ENCODE assay signal across 8 cellular contexts in the genomic region with DNA sequence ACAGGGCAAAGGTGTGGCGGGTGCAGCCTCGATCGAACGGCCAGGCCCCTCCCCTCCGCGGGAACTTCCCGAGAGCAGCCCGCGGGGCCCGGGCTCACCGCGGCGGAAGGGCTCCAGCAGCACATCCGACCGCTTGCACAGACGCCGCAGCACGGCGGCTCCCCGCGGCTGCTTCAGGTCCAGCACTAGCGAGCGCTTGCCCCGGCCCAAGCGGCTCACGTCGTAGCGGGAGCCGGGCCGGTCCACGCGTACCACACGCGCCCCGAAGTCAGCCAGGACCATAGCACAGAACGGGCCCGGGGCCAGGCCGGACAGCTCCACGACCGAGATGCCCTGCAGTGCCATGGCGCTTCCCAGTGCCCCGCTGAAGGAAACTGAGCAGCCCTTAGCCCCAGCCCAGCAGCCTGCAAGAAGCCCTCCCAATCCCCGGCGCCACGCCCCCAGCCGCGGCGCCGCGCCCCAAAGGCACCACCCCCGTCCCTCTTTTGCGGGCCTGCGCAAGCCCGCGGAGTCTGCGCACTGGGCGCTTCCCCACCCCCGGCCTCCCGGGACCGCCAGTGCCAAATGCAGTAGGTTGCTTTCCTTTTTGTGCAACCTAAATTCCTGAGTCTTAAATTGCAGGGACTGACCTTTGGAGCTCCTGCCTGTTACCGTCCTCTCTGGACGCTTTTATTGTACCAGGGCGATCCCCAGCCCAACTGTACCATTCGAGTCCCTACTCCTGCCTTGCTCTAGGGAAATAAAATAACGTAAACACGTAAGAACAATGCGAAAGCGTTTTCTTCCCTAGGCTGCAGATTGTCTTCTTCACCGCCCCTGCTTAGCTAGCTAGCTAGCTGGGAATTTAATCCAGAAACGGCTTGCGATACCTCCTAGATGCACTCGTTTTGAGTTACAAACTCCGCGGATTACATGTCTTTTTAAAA. TPM values are rescaled to one million over a fixed set of nuclear protein-coding genes. Genes with fewer than 3 reads are reported as not detected.
DNase-seq lines count a peak whose midpoint lies in the region; ATAC-seq and TF ChIP-seq lines count a peak whose summit lies in the region.

Gene AMACR, minus strand, starts transcription at position 376 of the 926 bp plus-strand sequence. Its CDS starts 31 bp downstream, at position 345.

- 2% methylated on average over 43 of the region's 74 CpGs for WGBS in SK-N-SH (ENCODE audit: low lambda C conversion rate)
- WGBS in thymus = under 1% methylated on average over 74 of the region's 74 CpGs

- H3K9me2 ChIP-seq in SK-N-SH = no peaks in the 10 kb centered on the region

- H3K4me3 ChIP-seq in SK-N-SH (ENCODE audit: low read depth in 2 of 2, low read length in 1 of 2) (peak within 1 kb of the TSS; percentile 84 to 91), thymus (ENCODE audit: low read length) (peak within 1 kb of the TSS; percentile 91)

- peak within 1 kb of the TSS; percentile 91 for H3K4me2 ChIP-seq in SK-N-SH

- TF ChIP-seq RAD21 in SK-N-SH (IDR thresholded peaks at IDR 0.05; ENCODE audit: low read length) = no peak

- H4K20me1 ChIP-seq in SK-N-SH (ENCODE audit: insufficient read depth) = no peaks in the 10 kb centered on the region

- H3K9ac ChIP-seq in SK-N-SH = peak within 1 kb of the TSS; percentile 87

- TF ChIP-seq EP300 in SK-N-SH (IDR thresholded peaks at IDR 0.05; ENCODE audit: borderline replicate concordance in 1 of 2, low read depth in 1 of 2, low read length in 1 of 2) = no peak

- peak within 1 kb of the TSS; percentile 82 to 93 for H3K27ac Mint-ChIP-seq in activated naive CD4-positive, alpha-beta T cell treated with anti-CD3 and anti-CD28 coated beads, Interleukin-2, amount 50 U/mL, for 72 hours
- H3K27ac Mint-ChIP-seq in glutamatergic neuron (ENCODE audit: unreplicated experiment) (peak within 1 kb of the TSS; percentile 97), osteocyte (ENCODE audit: unreplicated experiment) (peak within 1 kb of the TSS; percentile 91)

- peaks cover 4% of the 10 kb centered on the region for H3K27me3 Mint-ChIP-seq in glutamatergic neuron (ENCODE audit: unreplicated experiment)
- no peaks in the 10 kb centered on the region for H3K27me3 Mint-ChIP-seq in osteocyte (ENCODE audit: unreplicated experiment)

- H3K4me1 Mint-ChIP-seq in glutamatergic neuron (ENCODE audit: low read depth, unreplicated experiment) (peaks cover 9% of the 10 kb centered on the region), osteocyte (ENCODE audit: unreplicated experiment) (peaks cover 44% of the 10 kb centered on the region)

- peaks cover 14% of the 10 kb centered on the region for H3K79me2 ChIP-seq in SK-N-SH (ENCODE audit: insufficient read depth)

- peak within 1 kb of the TSS; percentile 96 for H2AFZ ChIP-seq in SK-N-SH (ENCODE audit: low read depth)

- H3K4me1 ChIP-seq in SK-N-SH (ENCODE audit: control insufficient read depth in 1 of 2, insufficient read depth in 2 of 2, low read depth in 1 of 2, low read length in 1 of 2) (peaks cover 8 to 11% of the 10 kb centered on the region in 2 experiments), thymus (ENCODE audit: control insufficient read depth, insufficient read depth, low read length) (peaks cover 5% of the 10 kb centered on the region)

- H3K9me3 Mint-ChIP-seq in activated naive CD4-positive, alpha-beta T cell treated with anti-CD3 and anti-CD28 coated beads, Interleukin-2, amount 50 U/mL, for 72 hours = no peaks in the 10 kb centered on the region
- H3K9me3 Mint-ChIP-seq in glutamatergic neuron (ENCODE audit: unreplicated experiment) (peaks cover 5% of the 10 kb centered on the region), osteocyte (ENCODE audit: unreplicated experiment) (no peaks in the 10 kb centered on the region)

- POLR2A ChIA-PET in SK-N-SH (lab: Yijun Ruan, JAX) = interaction anchor here (1.3 to 1.7 kb wide), 3 partner anchors 11 to 907 kb away, joined by 3 to 4 read pairs (median 3); partner anchors contain the start of genes BRIX1 and RAD1

- H3K36me3 Mint-ChIP-seq in activated naive CD4-positive, alpha-beta T cell treated with anti-CD3 and anti-CD28 coated beads, Interleukin-2, amount 50 U/mL, for 72 hours = peaks cover under 1 to 8% of the 10 kb centered on the region in 2 donors
- H3K36me3 Mint-ChIP-seq in glutamatergic neuron (ENCODE audit: unreplicated experiment) (peaks cover 6% of the 10 kb centered on the region), osteocyte (ENCODE audit: unreplicated experiment) (peaks cover 22% of the 10 kb centered on the region)

- H3F3A ChIP-seq in SK-N-SH (replicated peaks; ENCODE audit: insufficient read depth) = peaks cover 36% of the 10 kb centered on the region

- CTCF ChIA-PET in SK-N-SH (lab: Yijun Ruan, JAX) = interaction anchor here (1.2 to 1.6 kb wide), 3 partner anchors 9 to 478 kb away, joined by 3 read pairs; no protein-coding TSS in a partner anchor

- TF ChIP-seq CTCF in GM10266 (IDR thresholded peaks at IDR 0.05; ENCODE audit: control insufficient read depth, insufficient read depth, low read depth, missing control alignments) = no peak
- TF ChIP-seq CTCF in SK-N-SH (IDR thresholded peaks at IDR 0.05) = no peak
- no peak for TF ChIP-seq CTCF in glutamatergic neuron (IDR thresholded peaks at IDR 0.05; ENCODE audit: partially characterized antibody, unreplicated experiment)
- TF ChIP-seq CTCF in osteocyte (IDR thresholded peaks at IDR 0.05) = no peak

- H3K36me3 ChIP-seq in SK-N-SH (replicated peaks in 1 of 2; ENCODE audit: control insufficient read depth in 1 of 2, insufficient read depth in 2 of 2, low read length in 1 of 2) = peaks cover 10 to 24% of the 10 kb centered on the region in 2 experiments
- peaks cover 5% of the 10 kb centered on the region for H3K36me3 ChIP-seq in thymus (ENCODE audit: control insufficient read depth, insufficient read depth)

- peak; percentile 89 for ATAC-seq in HG02610 (IDR thresholded peaks at IDR 0.05; ENCODE audit: unreplicated experiment)
- ATAC-seq in activated naive CD4-positive, alpha-beta T cell treated with anti-CD3 and anti-CD28 coated beads, Interleukin-2, amount 50 U/mL, for 72 hours = peak; percentile 89 to 96

- DNase-seq in GM10266 (ENCODE audit: extremely low spot score) = peak; percentile 92
- DNase-seq in NCI-H1092 (lab: John Stamatoyannopoulos, UW) = peak; percentile 92
- peak; percentile 93 for DNase-seq in SK-N-SH
- peak; percentile 87 to 90 for DNase-seq in activated naive CD4-positive, alpha-beta T cell treated with anti-CD3 and anti-CD28 coated beads, Interleukin-2, amount 50 U/mL, for 72 hours (ENCODE audit: low spot score in 2 of 2)
- DNase-seq in glutamatergic neuron = peak; percentile 97
- DNase-seq in osteocyte (ENCODE audit: extremely low spot score, unreplicated experiment) = peak; percentile 96

- H3K4me3 Mint-ChIP-seq in glutamatergic neuron (ENCODE audit: unreplicated experiment) = peak within 1 kb of the TSS; percentile 96
- peak within 1 kb of the TSS; percentile 91 for H3K4me3 Mint-ChIP-seq in osteocyte (ENCODE audit: unreplicated experiment)

- H3K27ac ChIP-seq in SK-N-SH (ENCODE audit: low read depth in 2 of 2, low read length in 1 of 2) = peak within 1 kb of the TSS; percentile 89 to 99
- H3K27ac ChIP-seq in thymus (ENCODE audit: low read depth) = peak within 1 kb of the TSS; percentile 99

- H3K27me3 ChIP-seq in SK-N-SH (ENCODE audit: insufficient read depth) = no peaks in the 10 kb centered on the region
- H3K27me3 ChIP-seq in thymus (ENCODE audit: control insufficient read depth, insufficient read depth) = no peaks in the 10 kb centered on the region

- H3K9me3 ChIP-seq in SK-N-SH = no peaks in the 10 kb centered on the region
- H3K9me3 ChIP-seq in thymus (ENCODE audit: control insufficient read depth) = no peaks in the 10 kb centered on the region

TF ChIP-seq in SK-N-SH, 30 proteins besides CTCF, POLR2A, EP300 and RAD21 (continues in another document):
- no peak for TF ChIP-seq SMC3 (IDR thresholded peaks at IDR 0.05; ENCODE audit: low read depth, low read length)
- TF ChIP-seq PBX3 (IDR thresholded peaks at IDR 0.05) = peak; percentile 12; the same call in 1 of the 2 replicates
- peak; percentile 66; the same call in 1 of the 2 replicates for TF ChIP-seq YY1 (IDR thresholded peaks at IDR 0.05; ENCODE audit: low read depth)
- TF ChIP-seq FOXM1 (IDR thresholded peaks at IDR 0.05; ENCODE audit: low read depth) = no peak
- no peak for TF ChIP-seq RXRA (IDR thresholded peaks at IDR 0.05; ENCODE audit: borderline replicate concordance, low read depth)
- no peak for TF ChIP-seq RCOR1 (IDR thresholded peaks at IDR 0.05; ENCODE audit: low read length)
- no peak for TF ChIP-seq FOXJ3 (CRISPR knock-in tag; IDR thresholded peaks at IDR 0.05)
- TF ChIP-seq MAX (IDR thresholded peaks at IDR 0.05; ENCODE audit: low read depth) = peak; percentile 43; the same call in 1 of the 2 replicates
- TF ChIP-seq FOSL2 (IDR thresholded peaks at IDR 0.05; ENCODE audit: borderline replicate concordance, low read depth) = no peak
- no peak for TF ChIP-seq MEF2A (IDR thresholded peaks at IDR 0.05; ENCODE audit: borderline replicate concordance, low read depth)
- peak; percentile 51; the same call in 1 of the 2 replicates for TF ChIP-seq MXI1 (IDR thresholded peaks at IDR 0.05; ENCODE audit: low read depth, low read length)
- TF ChIP-seq GATA2 (CRISPR knock-in tag; IDR thresholded peaks at IDR 0.05) = no peak
- TF ChIP-seq TCF12 (IDR thresholded peaks at IDR 0.05) = no peak

RNA-seq across cellular contexts. Expression of gene AMACR, which starts in this region (rescaled TPM):
- polyA plus RNA-seq in SK-N-SH (2012; rRNA removed) (11.8 and 14.0 TPM in 2 replicates), thymus (7.8 TPM)
- polyA plus RNA-seq in SK-N-SH (2012; cell fraction: cytosol; rRNA removed) = 13.0 and 14.4 TPM in 2 replicates
- 6.7 and 9.7 TPM in 2 replicates for polyA plus RNA-seq in SK-N-SH (2012; cell fraction: nucleus; rRNA removed)
- total RNA-seq in activated naive CD4-positive, alpha-beta T cell treated with anti-CD3 and anti-CD28 coated beads, Interleukin-2, amount 50 U/mL, for 72 hours = 1 to 10 TPM; 4.0 to 5.2 TPM
- total RNA-seq in glutamatergic neuron (ENCODE audit: unreplicated experiment) (9.0 TPM), osteocyte (12.8 and 13.0 TPM in 2 replicates)

Comparison
In these comparisons a context has a peak if more than half of its experiments do, and no peak if none do; other contexts are left out.
1. Peak in every context shown above with its lines: DNase-seq, ATAC-seq, H3K4me3 ChIP-seq and H3K27ac ChIP-seq.